In genomic region chr2:152175368-152176112, GRCh38 we compare ENCODE assay signal across 8 cellular contexts. TPM values are rescaled to one million over a fixed set of nuclear protein-coding genes. Genes with fewer than 3 reads are reported as not detected.
A peak's percentile ranks its signal among the peaks of the same experiment; 100 is the strongest.
DNase-seq lines count a peak whose midpoint lies in the region; ATAC-seq, FAIRE-seq and TF ChIP-seq lines count a peak whose summit lies in the region.

Gene STAM2 (minus strand): TSS chr2:152175763. CDS start chr2:152175642, 121 bp downstream.

- no peaks in the 10 kb centered on the region for H3K9me3 ChIP-seq in psoas muscle

- DNase-seq in NCI-H1694 (lab: John Stamatoyannopoulos, UW) (peak; percentile 81), T-helper 2 cell (peak; percentile 55 to 93 (median 86)), left ventricle myocardium superior (peak; percentile 95), psoas muscle (peak; percentile 93 to 97), urothelium cell line (ENCODE audit: low spot score) (peak; percentile 96)

- H3K36me3 ChIP-seq in psoas muscle (ENCODE audit: insufficient read depth in 1 of 2, low read depth in 1 of 2), result no peaks in the 10 kb centered on the region

- peak; percentile 83 for ATAC-seq in GM18498 (IDR thresholded peaks at IDR 0.05; ENCODE audit: unreplicated experiment)
- ATAC-seq in HG02885 (IDR thresholded peaks at IDR 0.05; ENCODE audit: poor library complexity, unreplicated experiment), result peak; percentile 80
- peak; percentile 94 for ATAC-seq in left ventricle myocardium superior
- peak; percentile 94 to 95 (median 94) for ATAC-seq in psoas muscle

- H3K27ac ChIP-seq in angular gyrus (ENCODE audit: low read depth, low read length) (peak within 1 kb of the TSS; percentile 99), psoas muscle (peak within 1 kb of the TSS; percentile 94)

- TF ChIP-seq CTCF in psoas muscle (IDR thresholded peaks at IDR 0.05), result peak; percentile 96

- FAIRE-seq in urothelium cell line (lab: Jason Lieb, UNC), result no peak

- intact Hi-C loops in left ventricle myocardium superior (cut with micrococcal nuclease) (no loop called here), psoas muscle (cut with DNase I) (loop anchor here (2.0 to 5.0 kb wide), 4 partner anchors 138 to 542 kb away; partner anchors contain the start of genes PRPF40A (in 2 of the 2) and ARL6IP6 (in 1 of the 2))

- H3K4me3 ChIP-seq in psoas muscle, result peak within 1 kb of the TSS; percentile 75

- no peaks in the 10 kb centered on the region for H3K27me3 ChIP-seq in psoas muscle (ENCODE audit: insufficient read depth in 3 of 3, low read length in 2 of 3)

- WGBS in psoas muscle, 3 donors, result 0% methylated on average over 67 to 72 of the region's 72 CpGs

- peaks cover 30% of the 10 kb centered on the region for H3K4me1 ChIP-seq in psoas muscle

RNA-seq across cellular contexts. Expression of gene STAM2, which starts in this region (rescaled TPM):
- total RNA-seq in left ventricle myocardium superior (24.1 TPM), psoas muscle (10 to 100 TPM; 15.5 to 21.1 (median 18.0) TPM)
- polyA plus RNA-seq in psoas muscle, result 10 to 100 TPM in 2 of 3 donors, 1 to 10 TPM in 1; 6.8 to 15.5 (median 11.4) TPM

Comparison
In these comparisons a context has a peak if more than half of its experiments do, and no peak if none do; other contexts are left out.
1. Peak in every context shown above with its lines: DNase-seq, ATAC-seq, H3K4me3 ChIP-seq and H3K27ac ChIP-seq.